ENCODE assay signal across 16 cellular contexts in the genomic region with DNA sequence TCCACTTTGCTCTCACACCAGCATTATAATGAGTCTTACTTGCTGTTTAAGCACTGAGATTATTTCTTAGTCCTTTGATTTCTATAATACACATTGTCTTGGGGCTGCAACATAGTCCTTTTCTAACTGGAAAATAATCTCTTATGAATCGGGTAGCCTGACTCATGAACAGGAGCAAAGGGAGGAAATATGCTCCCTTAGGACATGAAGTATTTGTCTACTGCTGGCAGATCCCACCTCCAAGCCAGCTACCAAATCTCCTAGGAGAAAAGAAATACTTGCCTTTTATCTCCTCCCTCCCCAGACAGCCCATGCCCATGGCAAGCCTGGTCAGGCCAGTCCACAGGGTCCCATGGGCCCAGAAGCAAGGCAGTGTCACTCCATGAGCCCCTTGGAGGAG. TPM values are rescaled to one million over a fixed set of nuclear protein-coding genes. Genes with fewer than 3 reads are reported as not detected.
"Had no signal": no experiment of that assay in that cellular context is flagged by ENCODE, and none has a peak within 500 bp of the region (broad histone marks: within the 10 kb centered on the region; RNA-seq: fewer than 3 reads in every experiment).

No MANE protein-coding gene starts in this region.

- H3K4me3 ChIP-seq: cardiac muscle cell, colonic mucosa, esophagus muscularis mucosa, gastroesophageal sphincter, left lung, mucosa of descending colon, right atrium auricular region, skin epidermis, upper lobe of right lung had no signal

- H3K4me1 ChIP-seq: colonic mucosa, gastroesophageal sphincter, left lung, right atrium auricular region, upper lobe of right lung had no signal

- ATAC-seq: activated CD4-positive, CD25-positive, alpha-beta regulatory T cell treated with anti-CD3 and anti-CD28 coated beads, Interleukin-2, amount 50 U/mL, for 24 hours; gastroesophageal sphincter; naive thymus-derived CD4-positive, alpha-beta T cell; stimulated activated naive CD8-positive, alpha-beta T cell treated with anti-CD3 and anti-CD28 coated beads, Interleukin-15, Interleukin-2, amounts not matched to agents 100 U/mL and 50 U/mL, for 24 hours had no signal

- DNase-seq: activated CD4-positive, alpha-beta T cell treated with anti-CD3 and anti-CD28 coated beads, Interleukin-2, amount 50 U/mL, for 1 hour; activated naive CD4-positive, alpha-beta T cell treated with Interleukin-2 at 50 U/mL for 16 hours; left lung; naive thymus-derived CD4-positive, alpha-beta T cell; stimulated activated CD4-positive, alpha-beta T cell treated with anti-CD3 and anti-CD28 coated beads, Interleukin-15, amount 100 ng/mL, for 24 hours; stimulated activated CD4-positive, alpha-beta T cell treated with anti-CD3 and anti-CD28 coated beads, Interleukin-4, amount 100 ng/mL, for 1 hour; stimulated activated naive CD8-positive, alpha-beta T cell treated with anti-CD3 and anti-CD28 coated beads, Interleukin-15, Interleukin-2, amounts not matched to agents 100 U/mL and 50 U/mL, for 24 hours; upper lobe of right lung had no signal

- H3K27ac Mint-ChIP-seq: naive thymus-derived CD4-positive, alpha-beta T cell had no signal

- H3K9me3 Mint-ChIP-seq: naive thymus-derived CD4-positive, alpha-beta T cell had no signal

- H3K27me3 Mint-ChIP-seq: naive thymus-derived CD4-positive, alpha-beta T cell had no signal

- H3K9me3 ChIP-seq: colonic mucosa, esophagus muscularis mucosa, gastroesophageal sphincter, left lung, mucosa of descending colon, right atrium auricular region, upper lobe of right lung had no signal

- H3K4me1 Mint-ChIP-seq: naive thymus-derived CD4-positive, alpha-beta T cell had no signal

- H3K36me3 ChIP-seq: colonic mucosa had no signal

- H3K27me3 ChIP-seq: cardiac muscle cell, colonic mucosa, esophagus muscularis mucosa, gastroesophageal sphincter, left lung, right atrium auricular region, upper lobe of right lung had no signal

- H3K4me3 Mint-ChIP-seq: naive thymus-derived CD4-positive, alpha-beta T cell had no signal

- H3K27ac ChIP-seq: cardiac muscle cell, colonic mucosa, esophagus muscularis mucosa, gastroesophageal sphincter, left lung, right atrium auricular region, upper lobe of right lung had no signal

RNA-seq across cellular contexts. Expression of a gene that starts 37.0 kb away (rescaled TPM):
- polyA plus RNA-seq: cardiac muscle cell; naive thymus-derived CD4-positive, alpha-beta T cell had no signal
